In genomic region chr2:223594259-223594658, GRCh38 we compare ENCODE assay signal across 1 cellular context.
TF ChIP-seq lines count a peak whose summit lies in the region.

No MANE protein-coding gene starts in this region.

TF ChIP-seq in HCT116, 20 proteins besides CTCF, POLR2A, EP300 and RAD21 (continued from another document):
- TF ChIP-seq YY1 (IDR thresholded peaks at IDR 0.05; ENCODE audit: extremely low read depth, insufficient replicate concordance, low read depth, low read length) (no peak), ZBTB33 (IDR thresholded peaks at IDR 0.05; ENCODE audit: extremely low read depth, insufficient replicate concordance, low read length) (no peak), ZNF274 (IDR thresholded peaks at IDR 0.05; ENCODE audit: low read depth, low read length) (no peak), EGR1 (IDR thresholded peaks at IDR 0.05; ENCODE audit: low read depth) (no peak), CEBPB (IDR thresholded peaks at IDR 0.05; ENCODE audit: low read depth) (no peak), POLR2AphosphoS5 (IDR thresholded peaks at IDR 0.05; ENCODE audit: low read depth, low read length) (no peak), EZH2phosphoT487 (IDR thresholded peaks at IDR 0.05; ENCODE audit: borderline replicate concordance) (no peak), FOSL1 (IDR thresholded peaks at IDR 0.05; ENCODE audit: low read depth) (no peak), ATF3 (IDR thresholded peaks at IDR 0.05) (no peak), ZFX (IDR thresholded peaks at IDR 0.05) (no peak), SIN3A (IDR thresholded peaks at IDR 0.05; ENCODE audit: low read depth) (no peak), SP1 (IDR thresholded peaks at IDR 0.05; ENCODE audit: low read depth) (no peak)
TF ChIP-seq in HCT116: peak in this region for 0.
